ENCODE assay signal across 21 cellular contexts in the genomic region with DNA sequence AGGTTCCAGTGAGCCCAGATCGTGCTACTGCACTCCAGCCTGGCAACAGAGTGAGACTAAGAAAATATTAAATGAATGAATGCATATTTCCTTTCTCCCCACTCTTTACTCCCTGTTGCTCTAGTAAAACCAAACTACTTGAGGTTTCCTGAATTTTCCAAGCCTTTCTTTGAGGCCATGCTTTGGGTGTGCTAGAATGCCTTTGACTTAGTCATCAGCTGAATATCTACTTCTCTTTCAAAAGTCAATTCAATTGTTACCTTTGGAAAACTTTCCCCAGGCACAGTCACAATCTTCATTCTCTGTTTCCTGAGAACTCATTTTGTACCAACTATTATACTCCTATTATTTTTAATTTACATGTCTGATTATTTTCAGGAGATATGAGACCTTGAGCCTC. TPM values are rescaled to one million over a fixed set of nuclear protein-coding genes. Genes with fewer than 3 reads are reported as not detected.
DNase-seq lines count a peak whose midpoint lies in the region; ATAC-seq and TF ChIP-seq lines count a peak whose summit lies in the region.
"Had no signal": no experiment of that assay in that cellular context is flagged by ENCODE, and none has a peak within 500 bp of the region (broad histone marks: within the 10 kb centered on the region; RNA-seq: fewer than 3 reads in every experiment).

No MANE protein-coding gene starts in this region.

- CTCF ChIA-PET in activated CD8-positive, alpha-beta T cell treated with anti-CD3 and anti-CD28 coated beads for 36 hours (lab: Charles Lee), result no interaction called here
- CTCF ChIA-PET in activated CD8-positive, alpha-beta T cell treated with anti-CD3 and anti-CD28 coated beads, Interleukin-2, amount 10 ng/mL, durations not matched to agents 7 days and 5 days (lab: Charles Lee), result no interaction called here
- CTCF ChIA-PET in PC-9 (lab: Charles Lee), result no interaction called here

- peaks cover 18% of the 10 kb centered on the region for H3F3A ChIP-seq in PC-9 (ENCODE audit: insufficient read depth, low read depth)

- intact Hi-C loops in activated CD8-positive, alpha-beta T cell treated with anti-CD3 and anti-CD28 coated beads for 36 hours (cut with micrococcal nuclease), result loop anchor here (2.0 kb wide), 1 partner anchor 14 kb away; no protein-coding TSS in a partner anchor
- intact Hi-C loops in PC-9 (cut with micrococcal nuclease; ENCODE audit: unreplicated experiment), result no loop called here

- no peaks in the 10 kb centered on the region for H3K27me3 Mint-ChIP-seq in activated CD8-positive, alpha-beta T cell treated with anti-CD3 and anti-CD28 coated beads for 36 hours
- H3K27me3 Mint-ChIP-seq in activated CD8-positive, alpha-beta T cell treated with anti-CD3 and anti-CD28 coated beads, Interleukin-2, amount 10 ng/mL, durations not matched to agents 7 days and 5 days (ENCODE audit: low read depth), result no peaks in the 10 kb centered on the region
- no peaks in the 10 kb centered on the region for H3K27me3 Mint-ChIP-seq in natural killer cell treated with Interleukin-12 subunit alpha and Interleukin-12 subunit beta and Interleukin-15 and Interleukin-18, amount 100 ng/mL, for 72 hours
- H3K27me3 Mint-ChIP-seq: activated naive CD4-positive, alpha-beta T cell treated with anti-CD3 and anti-CD28 coated beads, Interleukin-2, amount 10 ng/mL, durations not matched to agents 7 days and 5 days; T-cell had no signal

- no TSS peak for BruUV-seq in PC-9 (replicated peaks; lab: Mats Ljungman, UMichigan)

- H3K4me3 ChIP-seq in PC-9 (0 out of 2 replicates have a peak overlapping the region, but pooled peaks have one; percentile 9), choroid plexus epithelial cell (ENCODE audit: low read depth, low read length) (no peak overlapping the region)
- H3K4me3 ChIP-seq: BLaER1 treated with 17β-estradiol and CSF1 and Interleukin-3, amounts not matched to agents 10 nM and 100 nM; lung; right atrium auricular region; suprapubic skin had no signal

- H3K36me3 ChIP-seq in PC-9 (ENCODE audit: low read depth), result peaks cover 4% of the 10 kb centered on the region; the same call in 1 of the 2 replicates
- H3K36me3 ChIP-seq: BLaER1 treated with 17β-estradiol and CSF1 and Interleukin-3, amounts not matched to agents 10 nM and 100 nM; right atrium auricular region; suprapubic skin had no signal

- DNase-seq in activated CD8-positive, alpha-beta T cell treated with anti-CD3 and anti-CD28 coated beads for 36 hours, result no peak
- no peak for DNase-seq in activated CD8-positive, alpha-beta T cell treated with anti-CD3 and anti-CD28 coated beads, Interleukin-2, amount 10 ng/mL, durations not matched to agents 7 days and 5 days
- DNase-seq in PC-9 (peak in 1 of 2 experiments; percentile 63), choroid plexus epithelial cell (ENCODE audit: low read depth) (peak; percentile 39), cerebellar nuclear complex (lab: John Stamatoyannopoulos, UW) (no peak), GM20000 (ENCODE audit: low spot score) (no peak), NCI-H128 (lab: John Stamatoyannopoulos, UW; ENCODE audit: unreplicated experiment) (no peak)
- DNase-seq in natural killer cell treated with Interleukin-12 subunit alpha and Interleukin-12 subunit beta and Interleukin-15 and Interleukin-18, amount 100 ng/mL, for 72 hours (ENCODE audit: low spot score), result no peak
- DNase-seq: activated CD4-positive, alpha-beta T cell treated with anti-CD3 and anti-CD28 coated beads for 4 hours; activated CD8-positive, alpha-beta memory T cell treated with anti-CD3 and anti-CD28 coated beads, Interleukin-2, amount 50 U/mL, for 48 hours; activated naive CD4-positive, alpha-beta T cell treated with anti-CD3 and anti-CD28 coated beads, Interleukin-2, amount 10 ng/mL, durations not matched to agents 7 days and 5 days; islet precursor cell; MM.1S; NCI-H146; SHP77; T-cell had no signal

- H3K4me2 ChIP-seq in PC-9, result peak overlapping the region; percentile 45

- H3K9me2 ChIP-seq in PC-9 (ENCODE audit: insufficient read depth), result no peaks in the 10 kb centered on the region

- H4K20me1 ChIP-seq in PC-9 (ENCODE audit: insufficient read depth), result no peaks in the 10 kb centered on the region
- H4K20me1 ChIP-seq: BLaER1 treated with 17β-estradiol and CSF1 and Interleukin-3, amounts not matched to agents 10 nM and 100 nM had no signal

- no peaks in the 10 kb centered on the region for H3K27me3 ChIP-seq in PC-9 (ENCODE audit: insufficient read depth, low read depth)
- H3K27me3 ChIP-seq: BLaER1 treated with 17β-estradiol and CSF1 and Interleukin-3, amounts not matched to agents 10 nM and 100 nM; right atrium auricular region; suprapubic skin had no signal

- H3K9me3 ChIP-seq in PC-9 (ENCODE audit: insufficient read depth, low read depth), result no peaks in the 10 kb centered on the region
- H3K9me3 ChIP-seq: BLaER1 treated with 17β-estradiol and CSF1 and Interleukin-3, amounts not matched to agents 10 nM and 100 nM; right atrium auricular region; suprapubic skin had no signal

- H3K4me1 Mint-ChIP-seq in activated CD8-positive, alpha-beta T cell treated with anti-CD3 and anti-CD28 coated beads for 36 hours (ENCODE audit: low read depth), result peaks cover 60% of the 10 kb centered on the region
- peaks cover 36% of the 10 kb centered on the region for H3K4me1 Mint-ChIP-seq in activated CD8-positive, alpha-beta T cell treated with anti-CD3 and anti-CD28 coated beads, Interleukin-2, amount 10 ng/mL, durations not matched to agents 7 days and 5 days (ENCODE audit: low read depth)
- H3K4me1 Mint-ChIP-seq in natural killer cell treated with Interleukin-12 subunit alpha and Interleukin-12 subunit beta and Interleukin-15 and Interleukin-18, amount 100 ng/mL, for 72 hours (ENCODE audit: low read depth in 2 of 2), result peaks cover 24 to 32% of the 10 kb centered on the region in 2 donors

- peaks cover 30% of the 10 kb centered on the region for H3K4me1 ChIP-seq in PC-9 (replicated peaks; ENCODE audit: insufficient read depth)
- H3K4me1 ChIP-seq: BLaER1 treated with 17β-estradiol and CSF1 and Interleukin-3, amounts not matched to agents 10 nM and 100 nM; right atrium auricular region; suprapubic skin had no signal

- H3K9me3 Mint-ChIP-seq in activated CD8-positive, alpha-beta T cell treated with anti-CD3 and anti-CD28 coated beads for 36 hours, result no peaks in the 10 kb centered on the region
- H3K9me3 Mint-ChIP-seq in activated CD8-positive, alpha-beta T cell treated with anti-CD3 and anti-CD28 coated beads, Interleukin-2, amount 10 ng/mL, durations not matched to agents 7 days and 5 days (ENCODE audit: insufficient read depth), result no peaks in the 10 kb centered on the region
- H3K9me3 Mint-ChIP-seq in natural killer cell treated with Interleukin-12 subunit alpha and Interleukin-12 subunit beta and Interleukin-15 and Interleukin-18, amount 100 ng/mL, for 72 hours, result no peaks in the 10 kb centered on the region
- H3K9me3 Mint-ChIP-seq: activated naive CD4-positive, alpha-beta T cell treated with anti-CD3 and anti-CD28 coated beads, Interleukin-2, amount 10 ng/mL, durations not matched to agents 7 days and 5 days; HFFc6; T-cell had no signal

- peaks cover 34% of the 10 kb centered on the region for H3K36me3 Mint-ChIP-seq in activated CD8-positive, alpha-beta T cell treated with anti-CD3 and anti-CD28 coated beads for 36 hours (ENCODE audit: low read depth)
- H3K36me3 Mint-ChIP-seq in activated CD8-positive, alpha-beta T cell treated with anti-CD3 and anti-CD28 coated beads, Interleukin-2, amount 10 ng/mL, durations not matched to agents 7 days and 5 days (ENCODE audit: low read depth), result peaks cover 32% of the 10 kb centered on the region
- H3K36me3 Mint-ChIP-seq in natural killer cell treated with Interleukin-12 subunit alpha and Interleukin-12 subunit beta and Interleukin-15 and Interleukin-18, amount 100 ng/mL, for 72 hours, result no peaks in the 10 kb centered on the region

- no peak for ATAC-seq in activated CD8-positive, alpha-beta T cell treated with anti-CD3 and anti-CD28 coated beads for 36 hours
- ATAC-seq in activated CD8-positive, alpha-beta T cell treated with anti-CD3 and anti-CD28 coated beads, Interleukin-2, amount 10 ng/mL, durations not matched to agents 7 days and 5 days, result no peak
- no peak for ATAC-seq in natural killer cell treated with Interleukin-12 subunit alpha and Interleukin-12 subunit beta and Interleukin-15 and Interleukin-18, amount 100 ng/mL, for 72 hours
- ATAC-seq: T-cell had no signal

- H3K79me2 ChIP-seq in PC-9 (ENCODE audit: low read depth), result peaks cover 20% of the 10 kb centered on the region; the same call in 1 of the 2 replicates

- H3K27ac ChIP-seq in PC-9, result peak overlapping the region; percentile 76
- H3K27ac ChIP-seq: BLaER1 treated with 17β-estradiol and CSF1 and Interleukin-3, amounts not matched to agents 10 nM and 100 nM; right atrium auricular region; suprapubic skin had no signal

- H3K4me3 Mint-ChIP-seq in activated CD8-positive, alpha-beta T cell treated with anti-CD3 and anti-CD28 coated beads for 36 hours, result no peak overlapping the region
- no peak overlapping the region for H3K4me3 Mint-ChIP-seq in activated CD8-positive, alpha-beta T cell treated with anti-CD3 and anti-CD28 coated beads, Interleukin-2, amount 10 ng/mL, durations not matched to agents 7 days and 5 days
- no peak overlapping the region for H3K4me3 Mint-ChIP-seq in natural killer cell treated with Interleukin-12 subunit alpha and Interleukin-12 subunit beta and Interleukin-15 and Interleukin-18, amount 100 ng/mL, for 72 hours
- H3K4me3 Mint-ChIP-seq: activated naive CD4-positive, alpha-beta T cell treated with anti-CD3 and anti-CD28 coated beads, Interleukin-2, amount 10 ng/mL, durations not matched to agents 7 days and 5 days; HFFc6 had no signal

- H2AFZ ChIP-seq in PC-9, result no peak overlapping the region; the same call in 1 of the 2 replicates

- H3K27ac Mint-ChIP-seq in activated CD8-positive, alpha-beta T cell treated with anti-CD3 and anti-CD28 coated beads for 36 hours, result peak overlapping the region; percentile 88
- H3K27ac Mint-ChIP-seq in activated CD8-positive, alpha-beta T cell treated with anti-CD3 and anti-CD28 coated beads, Interleukin-2, amount 10 ng/mL, durations not matched to agents 7 days and 5 days, result no peak overlapping the region
- H3K27ac Mint-ChIP-seq in natural killer cell treated with Interleukin-12 subunit alpha and Interleukin-12 subunit beta and Interleukin-15 and Interleukin-18, amount 100 ng/mL, for 72 hours, result peak overlapping the region; percentile 44 to 81
- H3K27ac Mint-ChIP-seq: activated naive CD4-positive, alpha-beta T cell treated with anti-CD3 and anti-CD28 coated beads, Interleukin-2, amount 10 ng/mL, durations not matched to agents 7 days and 5 days; HFFc6 had no signal

- POLR2A ChIA-PET in activated CD8-positive, alpha-beta T cell treated with anti-CD3 and anti-CD28 coated beads for 36 hours (lab: Charles Lee), result no interaction called here
- POLR2A ChIA-PET in activated CD8-positive, alpha-beta T cell treated with anti-CD3 and anti-CD28 coated beads, Interleukin-2, amount 10 ng/mL, durations not matched to agents 7 days and 5 days (lab: Charles Lee), result no interaction called here
- POLR2A ChIA-PET in PC-9 (lab: Charles Lee; ENCODE audit: unreplicated experiment), result no interaction called here

- no peak for TF ChIP-seq CTCF in activated CD8-positive, alpha-beta T cell treated with anti-CD3 and anti-CD28 coated beads for 36 hours (IDR thresholded peaks at IDR 0.05)
- TF ChIP-seq CTCF in PC-9 (conservative IDR thresholded peaks at IDR 0.05) (no peak), choroid plexus epithelial cell (conservative IDR thresholded peaks at IDR 0.05; ENCODE audit: low read depth, low read length) (no peak), GM20000 (IDR thresholded peaks at IDR 0.05; ENCODE audit: extremely low read depth, missing control alignments) (no peak)

RNA-seq across cellular contexts. Expression of gene CEP85L, which starts 27.5 kb away (rescaled TPM):
- total RNA-seq in activated CD8-positive, alpha-beta T cell treated with anti-CD3 and anti-CD28 coated beads for 36 hours, result 10 to 100 TPM; 39.6 to 40.3 TPM
- total RNA-seq in activated CD8-positive, alpha-beta T cell treated with anti-CD3 and anti-CD28 coated beads, Interleukin-2, amount 10 ng/mL, durations not matched to agents 7 days and 5 days, result 10 to 100 TPM; 45.7 to 48.7 TPM
- total RNA-seq in PC-9 (2021), result 3.0 TPM in 2 replicates
- 10 to 100 TPM; 35.7 to 47.4 TPM for total RNA-seq in natural killer cell treated with Interleukin-12 subunit alpha and Interleukin-12 subunit beta and Interleukin-15 and Interleukin-18, amount 100 ng/mL, for 72 hours
